In the genomic region with DNA sequence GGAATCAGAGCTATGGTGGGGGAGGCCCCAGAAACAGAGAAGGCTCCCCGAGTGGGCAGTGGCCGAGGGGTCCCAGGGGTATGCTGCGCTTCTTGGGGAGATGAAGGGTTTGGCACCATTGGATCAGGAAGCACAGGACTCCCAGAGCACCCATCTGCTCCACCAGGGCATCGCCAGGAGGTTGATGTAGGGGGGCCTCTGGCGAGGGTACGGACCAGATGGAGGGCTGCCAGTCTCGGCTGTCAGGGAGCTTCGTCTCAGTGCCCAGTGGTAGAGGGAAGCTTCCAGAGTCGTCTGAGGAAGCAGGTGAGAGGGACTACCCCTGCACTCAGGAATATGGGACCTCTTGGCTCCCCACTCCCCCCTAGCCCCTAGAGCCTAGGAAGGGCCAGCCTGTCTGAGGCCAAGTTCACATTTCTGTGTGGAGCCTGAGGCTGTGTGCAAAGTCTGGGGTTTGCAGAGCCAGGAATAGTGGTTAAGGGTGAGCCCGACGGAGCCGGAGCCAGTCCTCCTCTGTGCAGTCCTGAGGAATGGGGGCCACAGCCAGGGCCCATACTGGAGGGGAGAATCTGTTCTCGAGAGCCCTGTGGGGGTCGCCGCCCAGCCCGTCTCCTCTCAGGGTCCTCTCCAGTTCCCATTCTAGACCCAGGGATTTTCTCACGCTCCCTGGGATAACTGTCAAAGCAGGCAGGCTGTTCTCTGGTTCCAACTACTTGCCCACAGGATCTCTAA, we compare ENCODE assay signal across 10 cellular contexts. TPM values are rescaled to one million over a fixed set of nuclear protein-coding genes. Genes with fewer than 3 reads are reported as not detected.
A peak's percentile ranks its signal among the peaks of the same experiment; 100 is the strongest.
DNase-seq lines count a peak whose midpoint lies in the region; ATAC-seq lines count a peak whose summit lies in the region.
"Had no signal": no experiment of that assay in that cellular context is flagged by ENCODE, and none has a peak within 500 bp of the region (broad histone marks: within the 10 kb centered on the region; RNA-seq: fewer than 3 reads in every experiment).

No MANE protein-coding gene starts in this region.

- H2AK5ac ChIP-seq in neuronal stem cell (ENCODE audit: low read depth, low read length) = no peak overlapping the region

- H3K4ac ChIP-seq in neuronal stem cell (ENCODE audit: low read length) = no peak overlapping the region

- H2BK15ac ChIP-seq in neuronal stem cell (ENCODE audit: low read length) = no peak overlapping the region

- H3K79me1 ChIP-seq in neuronal stem cell (ENCODE audit: low read depth, low read length) = no peaks in the 10 kb centered on the region

- H3K23ac ChIP-seq in neuronal stem cell (ENCODE audit: low read depth, low read length, poor library complexity) = peak overlapping the region; percentile 14

- H3K9ac ChIP-seq in adipocyte (ENCODE audit: low read length) = peak overlapping the region; percentile 21
- H3K9ac ChIP-seq in neuronal stem cell (ENCODE audit: low read depth, low read length, poor library complexity) = no peak overlapping the region

- DNase-seq in NCI-H2171 treated with DMSO at 0.1 percent for 48 hours (lab: John Stamatoyannopoulos, UW) (peak; percentile 52), adipocyte (ENCODE audit: low read depth) (no peak), neuronal stem cell (ENCODE audit: low spot score) (no peak), NCI-H446 (lab: John Stamatoyannopoulos, UW) (no peak)
- no peak for DNase-seq in stimulated activated naive CD4-positive, alpha-beta T cell (lab: John Stamatoyannopoulos, UW)
- DNase-seq: activated T-cell treated with anti-CD3 and anti-CD28 coated beads, Interleukin-2, amount 50 U/mL, for 48 hours; NCI-H1092 treated with DMSO at 0.1 percent for 48 hours; T-helper 9 cell had no signal

- H3K27ac ChIP-seq in neuronal stem cell (replicated peaks; ENCODE audit: low read length) = no peak overlapping the region

- H3K9me3 ChIP-seq in adipocyte (ENCODE audit: control insufficient read depth, low read length) (no peaks in the 10 kb centered on the region), neuronal stem cell (replicated peaks in 1 of 2; ENCODE audit: control insufficient read depth in 2 of 2, insufficient read depth in 1 of 2, low read depth in 1 of 2, low read length in 2 of 2) (no peaks in the 10 kb centered on the region)
- H3K9me3 ChIP-seq: heart left ventricle had no signal

- H3K4me3 ChIP-seq in adipocyte (ENCODE audit: low read length) (no peak overlapping the region), neuronal stem cell (ENCODE audit: low read length in 2 of 2) (no peak overlapping the region)
- H3K4me3 ChIP-seq: heart left ventricle had no signal

- H3K4me1 ChIP-seq in adipocyte (ENCODE audit: control insufficient read depth, insufficient read depth, low read length) = peaks cover 14% of the 10 kb centered on the region
- H3K4me1 ChIP-seq in neuronal stem cell (ENCODE audit: control insufficient read depth in 2 of 2, insufficient read depth in 1 of 2, low read depth in 1 of 2, low read length in 2 of 2) = peaks cover 1 to 7% of the 10 kb centered on the region in 2 donors

- H3K27me3 ChIP-seq in adipocyte (replicated peaks; ENCODE audit: control insufficient read depth, insufficient read depth, low read length) (no peaks in the 10 kb centered on the region), neuronal stem cell (ENCODE audit: control insufficient read depth in 3 of 3, insufficient read depth in 3 of 3, low read depth in 1 of 3, low read length in 3 of 3) (no peaks in the 10 kb centered on the region)
- H3K27me3 ChIP-seq: heart left ventricle had no signal

- peaks cover 67% of the 10 kb centered on the region for H3K36me3 ChIP-seq in adipocyte (ENCODE audit: control insufficient read depth, insufficient read depth, low read length, severe bottlenecking)
- peaks cover 45 to 75% of the 10 kb centered on the region in 2 donors for H3K36me3 ChIP-seq in neuronal stem cell (replicated peaks in 1 of 2; ENCODE audit: control insufficient read depth in 2 of 2, insufficient read depth in 2 of 2, low read length in 2 of 2)

- no CpG with 5 or more reads among the region's 17 CpGs for WGBS in neuronal stem cell (ENCODE audit: extremely low coverage in 2 of 2, insufficient read length in 2 of 2, insufficient replicate concordance in 1 of 2), 2 donors

- H3K18ac ChIP-seq in neuronal stem cell (ENCODE audit: low read length) = no peak overlapping the region

- no peak for ATAC-seq in GM18867 (IDR thresholded peaks at IDR 0.05; ENCODE audit: unreplicated experiment)
- ATAC-seq: heart left ventricle had no signal

- no peak overlapping the region for H3K14ac ChIP-seq in neuronal stem cell (ENCODE audit: low read length)

- no peak overlapping the region for H4K91ac ChIP-seq in neuronal stem cell (ENCODE audit: low read depth, low read length, poor library complexity)

- no peak overlapping the region for H2BK12ac ChIP-seq in neuronal stem cell (ENCODE audit: low read length)

- no peak overlapping the region for H2BK5ac ChIP-seq in neuronal stem cell (ENCODE audit: low read length)

- H4K8ac ChIP-seq in neuronal stem cell (ENCODE audit: low read depth, low read length) = no peak overlapping the region

- no peak overlapping the region for H2BK120ac ChIP-seq in neuronal stem cell (ENCODE audit: low read depth, low read length)

- H2AFZ ChIP-seq in neuronal stem cell (ENCODE audit: low read length) = no peak overlapping the region

- no peak overlapping the region for H3K4me2 ChIP-seq in neuronal stem cell (ENCODE audit: insufficient read depth, low read length, poor library complexity, severe bottlenecking)

RNA-seq across cellular contexts. Expression of gene SLC48A1, which starts 10.2 kb away (rescaled TPM):
- polyA plus RNA-seq in neuronal stem cell (2013, experiment 1 of 2) = 12.5 TPM
- polyA plus RNA-seq in neuronal stem cell (2013, experiment 2 of 2) = 12.3 TPM

RNA-seq across cellular contexts. Expression of gene RAPGEF3, which starts 24.5 kb away (rescaled TPM):
- 1.3 TPM for polyA plus RNA-seq in neuronal stem cell (2013, experiment 1 of 2)
- polyA plus RNA-seq in neuronal stem cell (2013, experiment 2 of 2) = 1.1 TPM

RNA-seq across cellular contexts. Expression of gene HDAC7, which starts 36.5 kb away (rescaled TPM):
- polyA plus RNA-seq in neuronal stem cell (2013, experiment 1 of 2) = 26.3 TPM
- 27.4 TPM for polyA plus RNA-seq in neuronal stem cell (2013, experiment 2 of 2)

RNA-seq across cellular contexts. Expression of gene ENDOU, which starts 57.9 kb away (rescaled TPM):
- not detected for polyA plus RNA-seq in neuronal stem cell (2013, experiment 1 of 2)
- polyA plus RNA-seq in neuronal stem cell (2013, experiment 2 of 2) = 0.07 TPM
